ENCODE assay signal across 15 cellular contexts in the genomic region with DNA sequence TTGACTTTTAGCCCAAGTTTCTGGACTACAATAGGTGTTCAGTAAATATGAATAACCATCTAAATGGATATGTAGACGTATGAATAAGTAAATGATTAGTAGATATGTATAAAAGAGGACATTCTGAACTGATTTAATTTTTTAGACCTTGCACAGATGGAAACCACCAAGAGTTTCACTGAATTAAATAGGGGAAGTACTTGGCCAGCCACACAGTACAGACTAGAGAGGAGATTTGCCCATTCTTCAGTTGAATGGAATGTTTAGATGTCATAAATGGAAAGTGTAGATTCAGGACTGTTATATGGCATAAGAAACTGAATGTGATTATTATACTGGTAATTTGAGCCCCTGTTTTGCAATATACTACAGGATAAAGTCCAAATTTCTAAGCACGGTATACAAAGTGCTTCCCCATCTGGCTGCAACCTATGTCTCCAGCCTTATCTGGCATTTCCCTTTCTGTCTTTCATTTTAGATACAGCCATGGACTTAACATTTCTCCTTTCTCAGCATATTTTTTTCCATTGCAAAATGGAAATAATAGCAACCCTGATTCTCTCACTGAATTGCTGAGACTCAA.
DNase-seq lines count a peak whose midpoint lies in the region; ATAC-seq and TF ChIP-seq lines count a peak whose summit lies in the region.
"Had no signal": no experiment of that assay in that cellular context is flagged by ENCODE, and none has a peak within 500 bp of the region (broad histone marks: within the 10 kb centered on the region; RNA-seq: fewer than 3 reads in every experiment).

No MANE protein-coding gene starts in this region.

- WGBS in heart right ventricle, 2 donors = 60 to 64% methylated on average over 2 of the region's 2 CpGs

- DNase-seq in globus pallidus (ENCODE audit: low spot score) = peak; percentile 31
- DNase-seq in NCI-H524 treated with DMSO at 0.1 percent for 48 hours (lab: John Stamatoyannopoulos, UW) = no peak
- DNase-seq in heart right ventricle = no peak
- DNase-seq in germinal center (ENCODE audit: low spot score) = no peak
- no peak for DNase-seq in effector memory CD4-positive, alpha-beta T cell
- DNase-seq: activated effector memory CD4-positive, alpha-beta T cell treated with anti-CD3 and anti-CD28 coated beads, Interleukin-2, amount 50 U/mL, for 16 hours; CD4-positive, alpha-beta memory T cell; mesendoderm; NCI-H510A; SIG-M5; stimulated activated CD4-positive, alpha-beta T cell treated with anti-CD3 and anti-CD28 coated beads, Interleukin-4, amount 100 ng/mL, for 24 hours had no signal

- H3K27ac ChIP-seq in heart right ventricle = no peak overlapping the region
- no peak overlapping the region for H3K27ac ChIP-seq in effector memory CD4-positive, alpha-beta T cell (ENCODE audit: insufficient read depth, low read length, poor library complexity, severe bottlenecking)
- H3K27ac ChIP-seq: prostate gland had no signal

- H3K27me3 ChIP-seq in heart right ventricle = no peaks in the 10 kb centered on the region
- H3K27me3 ChIP-seq in effector memory CD4-positive, alpha-beta T cell (replicated peaks; ENCODE audit: control insufficient read depth, insufficient read depth, low read length, poor library complexity, severe bottlenecking) = no peaks in the 10 kb centered on the region

- no peaks in the 10 kb centered on the region for H3K4me1 ChIP-seq in heart right ventricle
- H3K4me1 ChIP-seq in effector memory CD4-positive, alpha-beta T cell (ENCODE audit: control insufficient read depth, insufficient read depth, low read length, poor library complexity, severe bottlenecking) = no peaks in the 10 kb centered on the region
- H3K4me1 ChIP-seq: prostate gland had no signal

- ATAC-seq in GM18909 (IDR thresholded peaks at IDR 0.05; ENCODE audit: poor library complexity, unreplicated experiment) (peak; percentile 86), GM21737 (IDR thresholded peaks at IDR 0.05; ENCODE audit: unreplicated experiment) (peak; percentile 79), HG03378 (IDR thresholded peaks at IDR 0.05; ENCODE audit: unreplicated experiment) (peak; percentile 90), heart right ventricle (no peak)

- H3K36me3 ChIP-seq in heart right ventricle = no peaks in the 10 kb centered on the region
- H3K36me3 ChIP-seq in effector memory CD4-positive, alpha-beta T cell (ENCODE audit: control insufficient read depth, insufficient read depth, low read length) = no peaks in the 10 kb centered on the region
- H3K36me3 ChIP-seq: prostate gland had no signal

- intact Hi-C loops in heart right ventricle (cut with DNase I) = no loop called here

- TF ChIP-seq CTCF in heart right ventricle (IDR thresholded peaks at IDR 0.05) = no peak

- no peak overlapping the region for H3K4me3 ChIP-seq in heart right ventricle
- no peak overlapping the region for H3K4me3 ChIP-seq in effector memory CD4-positive, alpha-beta T cell (ENCODE audit: insufficient read depth, low read depth, low read length, poor library complexity, severe bottlenecking)
- H3K4me3 ChIP-seq: prostate gland had no signal

- H3K9me3 ChIP-seq in heart right ventricle = no peaks in the 10 kb centered on the region
- H3K9me3 ChIP-seq in effector memory CD4-positive, alpha-beta T cell (ENCODE audit: control insufficient read depth, low read length) = no peaks in the 10 kb centered on the region
- H3K9me3 ChIP-seq: prostate gland had no signal

Comparison
In these comparisons a context has a peak if more than half of its experiments do, and no peak if none do; other contexts are left out.
1. ATAC-seq: peak in GM18909 (single experiment), GM21737 (single experiment) and HG03378 (single experiment); none in heart right ventricle (0 of 8).